Comparison of ENCODE assay signal across 14 cellular contexts in genomic region chr2:204116154-204116792, GRCh38.
A peak's percentile ranks its signal among the peaks of the same experiment; 100 is the strongest.
DNase-seq lines count a peak whose midpoint lies in the region; ATAC-seq and TF ChIP-seq lines count a peak whose summit lies in the region.
"Had no signal": no experiment of that assay in that cellular context is flagged by ENCODE, and none has a peak within 500 bp of the region (broad histone marks: within the 10 kb centered on the region; RNA-seq: fewer than 3 reads in every experiment).

No MANE protein-coding gene starts in this region.

- no peaks in the 10 kb centered on the region for H3K9me3 Mint-ChIP-seq in neural progenitor cell
- H3K9me3 Mint-ChIP-seq: CD4-positive, alpha-beta T cell; nephron progenitor cell had no signal

- CTCF ChIA-PET in OCI-LY7 (lab: Charles Lee; ENCODE audit: unreplicated experiment), result no interaction called here

- no peak overlapping the region for H3K4me3 ChIP-seq in left ventricle myocardium inferior
- H3K4me3 ChIP-seq in neural progenitor cell, result no peak overlapping the region
- H3K4me3 ChIP-seq in OCI-LY7 (ENCODE audit: low read depth, low read length, poor library complexity, severe bottlenecking), result no peak overlapping the region
- H3K4me3 ChIP-seq: PC-9, skin epidermis had no signal

- no peak overlapping the region for H3K27ac Mint-ChIP-seq in neural progenitor cell
- H3K27ac Mint-ChIP-seq: CD4-positive, alpha-beta T cell; nephron progenitor cell had no signal

- DNase-seq in cerebellum (ENCODE audit: low spot score), result peak; percentile 13
- DNase-seq in left ventricle myocardium inferior, result no peak
- DNase-seq in neural progenitor cell (ENCODE audit: low spot score), result no peak
- DNase-seq in NCI-H187 treated with DMSO at 0.1 percent for 48 hours (lab: John Stamatoyannopoulos, UW), result no peak
- no peak for DNase-seq in OCI-LY7 (ENCODE audit: low spot score)
- DNase-seq: CD4-positive, alpha-beta T cell; kidney glomerular epithelial cell; NCI-H1436; nephron progenitor cell; PC-9 had no signal

- H3K27me3 Mint-ChIP-seq in neural progenitor cell (ENCODE audit: insufficient read depth, low read depth), result peaks cover 2% of the 10 kb centered on the region
- H3K27me3 Mint-ChIP-seq: CD4-positive, alpha-beta T cell had no signal

- H3K36me3 ChIP-seq in left ventricle myocardium inferior, result no peaks in the 10 kb centered on the region
- H3K36me3 ChIP-seq in neural progenitor cell, result no peaks in the 10 kb centered on the region
- H3K36me3 ChIP-seq in OCI-LY7 (ENCODE audit: insufficient read depth, low read length), result no peaks in the 10 kb centered on the region

- no peaks in the 10 kb centered on the region for H4K20me1 ChIP-seq in neural progenitor cell (ENCODE audit: low read depth)
- H4K20me1 ChIP-seq in OCI-LY7 (ENCODE audit: insufficient read depth, low read length), result no peaks in the 10 kb centered on the region

- intact Hi-C loops in left ventricle myocardium inferior (cut with micrococcal nuclease), result no loop called here
- intact Hi-C loops in OCI-LY7 (cut with micrococcal nuclease; ENCODE audit: unreplicated experiment), result no loop called here

- H2AFZ ChIP-seq in neural progenitor cell (replicated peaks), result peak overlapping the region; percentile 45
- H2AFZ ChIP-seq in OCI-LY7 (ENCODE audit: low read length), result no peak overlapping the region
- H2AFZ ChIP-seq: PC-9 had no signal

- no peaks in the 10 kb centered on the region for H3K79me2 ChIP-seq in neural progenitor cell (ENCODE audit: low read depth)
- H3K79me2 ChIP-seq in OCI-LY7 (ENCODE audit: insufficient read depth, low read depth, low read length), result no peaks in the 10 kb centered on the region

- BruUV-seq in OCI-LY7 (replicated peaks; lab: Mats Ljungman, UMichigan), result no TSS peak

- no peak for ATAC-seq in HG02981 (IDR thresholded peaks at IDR 0.05; ENCODE audit: unreplicated experiment)
- no peak for ATAC-seq in HG03196 (IDR thresholded peaks at IDR 0.05; ENCODE audit: unreplicated experiment)

- no peaks in the 10 kb centered on the region for H3K36me3 Mint-ChIP-seq in neural progenitor cell

- no peak overlapping the region for H3K4me3 Mint-ChIP-seq in neural progenitor cell
- H3K4me3 Mint-ChIP-seq: CD4-positive, alpha-beta T cell; nephron progenitor cell had no signal

- H3K4me1 ChIP-seq in left ventricle myocardium inferior (peaks cover 43% of the 10 kb centered on the region), neural progenitor cell (peaks cover 12% of the 10 kb centered on the region), OCI-LY7 (ENCODE audit: insufficient read depth, low read length, poor library complexity, severe bottlenecking) (no peaks in the 10 kb centered on the region)

- H3K9me3 ChIP-seq in left ventricle myocardium inferior (replicated peaks) (no peaks in the 10 kb centered on the region), neural progenitor cell (ENCODE audit: low read depth) (no peaks in the 10 kb centered on the region), OCI-LY7 (ENCODE audit: low read length) (no peaks in the 10 kb centered on the region)

- H3K4me2 ChIP-seq in neural progenitor cell (no peak overlapping the region), OCI-LY7 (ENCODE audit: low read length) (no peak overlapping the region)
- H3K4me2 ChIP-seq: KMS-11, PC-9 had no signal

- POLR2A ChIA-PET in OCI-LY7 (lab: Charles Lee), result no interaction called here

- no peaks in the 10 kb centered on the region for H3F3A ChIP-seq in neural progenitor cell (ENCODE audit: low read depth)

- H3K27ac ChIP-seq in left ventricle myocardium inferior (replicated peaks), result peak overlapping the region; percentile 24
- H3K27ac ChIP-seq in neural progenitor cell, result no peak overlapping the region
- no peak overlapping the region for H3K27ac ChIP-seq in OCI-LY7 (ENCODE audit: low read depth, low read length, poor library complexity, severe bottlenecking)
- H3K27ac ChIP-seq: KMS-11, PC-9 had no signal

- H3K9ac ChIP-seq in neural progenitor cell, result no peak overlapping the region
- H3K9ac ChIP-seq: KMS-11 had no signal

- peaks cover 28% of the 10 kb centered on the region for H3K4me1 Mint-ChIP-seq in neural progenitor cell

- H3K9me2 ChIP-seq in OCI-LY7 (ENCODE audit: insufficient read depth, low read length), result no peaks in the 10 kb centered on the region

- TF ChIP-seq CTCF in left ventricle myocardium inferior (IDR thresholded peaks at IDR 0.05; ENCODE audit: borderline replicate concordance) (no peak), neural progenitor cell (IDR thresholded peaks at IDR 0.05) (no peak), OCI-LY7 (conservative IDR thresholded peaks at IDR 0.05; ENCODE audit: low read length) (no peak)

- H3K27me3 ChIP-seq in left ventricle myocardium inferior (ENCODE audit: low read depth), result no peaks in the 10 kb centered on the region
- H3K27me3 ChIP-seq in neural progenitor cell, result no peaks in the 10 kb centered on the region
